ENCODE assay signal across 9 cellular contexts in genomic region chr10:80463868-80464267, GRCh38. TPM values are rescaled to one million over a fixed set of nuclear protein-coding genes. Genes with fewer than 3 reads are reported as not detected.
DNase-seq lines count a peak whose midpoint lies in the region; ATAC-seq and TF ChIP-seq lines count a peak whose summit lies in the region.
"Had no signal": no experiment of that assay in that cellular context is flagged by ENCODE, and none has a peak within 500 bp of the region (broad histone marks: within the 10 kb centered on the region; RNA-seq: fewer than 3 reads in every experiment).

No MANE protein-coding gene starts in this region.

- H3K4me1 ChIP-seq in lower lobe of right lung (peaks cover 100% of the 10 kb centered on the region), thymus (ENCODE audit: control insufficient read depth, insufficient read depth, low read length) (peaks cover 86% of the 10 kb centered on the region)

- H3K27ac ChIP-seq in angular gyrus (ENCODE audit: low read depth, low read length) (peak overlapping the region; percentile 95), lower lobe of right lung (peak overlapping the region; percentile 81), thymus (ENCODE audit: low read depth) (peak overlapping the region; percentile 97)

- no peak for TF ChIP-seq CTCF in lower lobe of right lung (IDR thresholded peaks at IDR 0.05)

- no peaks in the 10 kb centered on the region for H3K9me3 ChIP-seq in lower lobe of right lung
- H3K9me3 ChIP-seq in thymus (ENCODE audit: control insufficient read depth), result no peaks in the 10 kb centered on the region

- H3K36me3 ChIP-seq in lower lobe of right lung, result peaks cover 16% of the 10 kb centered on the region
- no peaks in the 10 kb centered on the region for H3K36me3 ChIP-seq in thymus (ENCODE audit: control insufficient read depth, insufficient read depth)

- H3K27me3 ChIP-seq in lower lobe of right lung (ENCODE audit: low read depth) (no peaks in the 10 kb centered on the region), thymus (ENCODE audit: control insufficient read depth, insufficient read depth) (no peaks in the 10 kb centered on the region)

- DNase-seq in activated CD8-positive, alpha-beta memory T cell treated with anti-CD3 and anti-CD28 coated beads for 24 hours, result peak; percentile 65
- no peak for DNase-seq in activated CD8-positive, alpha-beta memory T cell treated with anti-CD3 and anti-CD28 coated beads, Interleukin-2, amount 50 U/mL, for 48 hours
- DNase-seq in lower lobe of right lung, result no peak
- DNase-seq in NCI-H2196 treated with DMSO at 0.1 percent for 48 hours (lab: John Stamatoyannopoulos, UW; ENCODE audit: unreplicated experiment), result no peak
- DNase-seq in KG1 (lab: John Stamatoyannopoulos, UW), result no peak
- DNase-seq: NCI-H2081 treated with DMSO at 0.1 percent for 48 hours had no signal

- H3K4me3 ChIP-seq in lower lobe of right lung (peak overlapping the region; percentile 14), thymus (ENCODE audit: low read length) (no peak overlapping the region)

- WGBS in thymus, result 92% methylated on average over 10 of the region's 10 CpGs

- ATAC-seq in lower lobe of right lung (no peak), HG03196 (IDR thresholded peaks at IDR 0.05; ENCODE audit: unreplicated experiment) (no peak)

- intact Hi-C loops in lower lobe of right lung (cut with DNase I), result no loop called here

RNA-seq across cellular contexts. Expression of gene TSPAN14, which starts 9.8 kb away (rescaled TPM):
- total RNA-seq in lower lobe of right lung, result 169 TPM
- 60.0 TPM for polyA plus RNA-seq in thymus

RNA-seq across cellular contexts. Expression of gene PRXL2A, which starts 55.5 kb away (rescaled TPM):
- 33.3 TPM for total RNA-seq in lower lobe of right lung
- 70.8 TPM for polyA plus RNA-seq in thymus
